ENCODE assay signal across 13 cellular contexts in the genomic region with DNA sequence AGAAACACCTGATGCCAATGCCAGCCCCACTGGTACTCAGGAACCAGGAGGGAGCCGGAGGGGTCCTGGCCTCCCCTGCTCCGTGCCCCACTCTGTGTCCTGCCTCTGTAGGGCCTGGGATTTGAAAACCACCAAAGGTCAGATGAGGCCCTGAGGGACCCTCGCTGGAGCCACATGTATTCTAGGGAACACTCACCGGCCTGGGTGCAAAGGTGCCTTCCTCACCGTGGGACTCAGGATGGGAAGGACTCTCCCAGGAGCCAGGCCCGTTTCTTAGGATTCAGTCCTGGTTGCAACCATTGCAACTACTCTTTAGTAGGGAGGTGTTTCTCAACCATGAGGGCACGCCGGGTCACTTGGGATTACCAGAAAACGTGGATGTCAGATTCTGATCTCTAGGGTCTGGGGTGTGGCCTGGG.
DNase-seq lines count a peak whose midpoint lies in the region; ATAC-seq and TF ChIP-seq lines count a peak whose summit lies in the region.
"Had no signal": no experiment of that assay in that cellular context is flagged by ENCODE, and none has a peak within 500 bp of the region (broad histone marks: within the 10 kb centered on the region; RNA-seq: fewer than 3 reads in every experiment).

No MANE protein-coding gene starts in this region.

- H3K9me2 ChIP-seq in OCI-LY7 (ENCODE audit: insufficient read depth, low read length): no peaks in the 10 kb centered on the region

- ATAC-seq in heart right ventricle (no peak), left cardiac atrium (no peak), HG03280 (IDR thresholded peaks at IDR 0.05; ENCODE audit: unreplicated experiment) (no peak)

- H3K4me3 ChIP-seq in heart right ventricle: no peak overlapping the region
- no peak overlapping the region for H3K4me3 ChIP-seq in coronary artery
- H3K4me3 ChIP-seq in tibial nerve: no peak overlapping the region
- no peak overlapping the region for H3K4me3 ChIP-seq in OCI-LY7 (ENCODE audit: low read depth, low read length, poor library complexity, severe bottlenecking)

- 87 to 90% methylated on average over 9 of the region's 9 CpGs for WGBS in heart right ventricle, 2 donors
- 77 to 93% methylated on average over 5 to 9 of the region's 9 CpGs for WGBS in tibial nerve, 2 donors

- no peak for TF ChIP-seq EP300 in tibial nerve (IDR thresholded peaks at IDR 0.05)

- peaks cover 73% of the 10 kb centered on the region for H3K4me1 Mint-ChIP-seq in osteocyte (ENCODE audit: unreplicated experiment)

- H3K27ac ChIP-seq in heart right ventricle (peak overlapping the region in 7 of 10 donors; percentile 64 to 85 (median 78)), coronary artery (peak overlapping the region; percentile 73 to 88), tibial nerve (peak overlapping the region; percentile 63 to 85 (median 78)), OCI-LY7 (ENCODE audit: low read depth, low read length, poor library complexity, severe bottlenecking) (no peak overlapping the region)

- no TSS peak for BruUV-seq in OCI-LY7 (replicated peaks; lab: Mats Ljungman, UMichigan)

- no peaks in the 10 kb centered on the region for H3K79me2 ChIP-seq in OCI-LY7 (ENCODE audit: insufficient read depth, low read depth, low read length)

- no peak overlapping the region for H2AFZ ChIP-seq in OCI-LY7 (ENCODE audit: low read length)

- H3K27me3 ChIP-seq in heart right ventricle (no peaks in the 10 kb centered on the region), tibial nerve (no peaks in the 10 kb centered on the region)

- peaks cover 26 to 58% (median 41%) of the 10 kb centered on the region in 9 donors for H3K4me1 ChIP-seq in heart right ventricle
- peaks cover 3 to 86% (median 33%) of the 10 kb centered on the region in 4 donors for H3K4me1 ChIP-seq in tibial nerve
- peaks cover 4% of the 10 kb centered on the region for H3K4me1 ChIP-seq in OCI-LY7 (ENCODE audit: insufficient read depth, low read length, poor library complexity, severe bottlenecking)

- H3K36me3 ChIP-seq in heart right ventricle (peaks cover 0 to 14% (median under 1%) of the 10 kb centered on the region in 9 donors), tibial nerve (peaks cover 0 to 9% (median 0%) of the 10 kb centered on the region in 3 donors), OCI-LY7 (ENCODE audit: insufficient read depth, low read length) (no peaks in the 10 kb centered on the region)

- intact Hi-C loops in heart right ventricle (cut with DNase I) (loop anchor here in 8 of 10 donors (5.0 to 10.0 kb wide), 7 partner anchors 87 to 301 kb away; a partner anchor contains a TSS), left cardiac atrium (cut with DNase I) (loop anchor here (10.0 kb wide), 3 partner anchors 89 to 171 kb away; a partner anchor contains a TSS), OCI-LY7 (cut with micrococcal nuclease; ENCODE audit: unreplicated experiment) (no loop called here)

- no peak overlapping the region for H3K4me3 Mint-ChIP-seq in osteocyte (ENCODE audit: unreplicated experiment)
- H3K4me3 Mint-ChIP-seq: activated CD4-positive, alpha-beta T cell treated with anti-CD3 and anti-CD28 coated beads, Interleukin-2, amount 10 ng/mL, durations not matched to agents 7 days and 5 days; activated T-helper 1 cell treated with anti-CD3 and anti-CD28 coated beads, Interleukin-12 subunit alpha, Interleukin-12 subunit beta, Interleukin-2, Interleukin-4 antibody, amounts not matched to agents 30 ng/mL and 10 ng/mL and 1 ng/mL, durations not matched to agents 14 hours and 24 hours and 36 hours had no signal

- no peaks in the 10 kb centered on the region for H3K9me3 Mint-ChIP-seq in osteocyte (ENCODE audit: unreplicated experiment)
- H3K9me3 Mint-ChIP-seq: activated CD4-positive, alpha-beta T cell treated with anti-CD3 and anti-CD28 coated beads, Interleukin-2, amount 10 ng/mL, durations not matched to agents 7 days and 5 days; activated T-helper 1 cell treated with anti-CD3 and anti-CD28 coated beads, Interleukin-12 subunit alpha, Interleukin-12 subunit beta, Interleukin-2, Interleukin-4 antibody, amounts not matched to agents 30 ng/mL and 10 ng/mL and 1 ng/mL, durations not matched to agents 14 hours and 24 hours and 36 hours had no signal

- TF ChIP-seq POLR2A in tibial nerve (IDR thresholded peaks at IDR 0.05): no peak

- peak overlapping the region; percentile 83 for H3K27ac Mint-ChIP-seq in osteocyte (ENCODE audit: unreplicated experiment)
- H3K27ac Mint-ChIP-seq: activated CD4-positive, alpha-beta T cell treated with anti-CD3 and anti-CD28 coated beads, Interleukin-2, amount 10 ng/mL, durations not matched to agents 7 days and 5 days; activated T-helper 1 cell treated with anti-CD3 and anti-CD28 coated beads, Interleukin-12 subunit alpha, Interleukin-12 subunit beta, Interleukin-2, Interleukin-4 antibody, amounts not matched to agents 30 ng/mL and 10 ng/mL and 1 ng/mL, durations not matched to agents 14 hours and 24 hours and 36 hours had no signal

- CTCF ChIA-PET in OCI-LY7 (lab: Charles Lee; ENCODE audit: unreplicated experiment): no interaction called here

- H3K4me2 ChIP-seq in OCI-LY7 (ENCODE audit: low read length): no peak overlapping the region

- H3K27me3 Mint-ChIP-seq in osteocyte (ENCODE audit: unreplicated experiment): no peaks in the 10 kb centered on the region
- H3K27me3 Mint-ChIP-seq: activated CD4-positive, alpha-beta T cell treated with anti-CD3 and anti-CD28 coated beads, Interleukin-2, amount 10 ng/mL, durations not matched to agents 7 days and 5 days had no signal

- no peaks in the 10 kb centered on the region for H4K20me1 ChIP-seq in OCI-LY7 (ENCODE audit: insufficient read depth, low read length)

- TF ChIP-seq CTCF in heart right ventricle (IDR thresholded peaks at IDR 0.05) (no peak), coronary artery (IDR thresholded peaks at IDR 0.05) (no peak), osteocyte (IDR thresholded peaks at IDR 0.05) (no peak), tibial nerve (IDR thresholded peaks at IDR 0.05) (no peak), OCI-LY7 (conservative IDR thresholded peaks at IDR 0.05; ENCODE audit: low read length) (no peak)

- peaks cover 2% of the 10 kb centered on the region for H3K36me3 Mint-ChIP-seq in osteocyte (ENCODE audit: unreplicated experiment)

- POLR2A ChIA-PET in OCI-LY7 (lab: Charles Lee): interaction anchor here (0.6 kb wide), 1 partner anchor 115 kb away, joined by 3 read pairs; no protein-coding TSS in a partner anchor

- H3K9me3 ChIP-seq in heart right ventricle: no peaks in the 10 kb centered on the region
- H3K9me3 ChIP-seq in tibial nerve: no peaks in the 10 kb centered on the region
- no peaks in the 10 kb centered on the region for H3K9me3 ChIP-seq in OCI-LY7 (ENCODE audit: low read length)

- DNase-seq in heart right ventricle: no peak
- DNase-seq in left cardiac atrium: no peak
- DNase-seq in coronary artery (ENCODE audit: low spot score): no peak
- DNase-seq in osteocyte (ENCODE audit: extremely low spot score, unreplicated experiment): no peak
- DNase-seq in tibial nerve (ENCODE audit: low spot score in 2 of 2): no peak
- no peak for DNase-seq in OCI-LY7 (ENCODE audit: low spot score)
- no peak for DNase-seq in hippocampal formation (lab: John Stamatoyannopoulos, UW)
- DNase-seq: activated CD4-positive, alpha-beta T cell treated with anti-CD3 and anti-CD28 coated beads, Interleukin-2, amount 10 ng/mL, durations not matched to agents 7 days and 5 days; NCI-H1092 treated with DMSO at 0.1 percent for 48 hours; NCI-H2227 treated with DMSO at 0.1 percent for 48 hours; SHP77 treated with DMSO at 0.1 percent for 48 hours had no signal
